In genomic region chr6:3512832-3513231, GRCh38 we compare ENCODE assay signal across 1 cellular context.
TF ChIP-seq lines count a peak whose summit lies in the region.

No MANE protein-coding gene starts in this region.

TF ChIP-seq in H1, 55 proteins besides CTCF, POLR2A, EP300 and RAD21:
- TF ChIP-seq NANOG (IDR thresholded peaks at IDR 0.05; ENCODE audit: insufficient read depth, low read depth, low read length, poor library complexity, severe bottlenecking) (no peak), CBX8 (IDR thresholded peaks at IDR 0.05; ENCODE audit: borderline replicate concordance, low read depth, low read length) (no peak), E2F6 (IDR thresholded peaks at IDR 0.05) (no peak), CBX5 (IDR thresholded peaks at IDR 0.05; ENCODE audit: low read depth, low read length) (no peak), JUND (IDR thresholded peaks at IDR 0.05; ENCODE audit: low read length) (no peak), ATF3 (IDR thresholded peaks at IDR 0.05; ENCODE audit: insufficient read depth, low read depth, low read length) (no peak), RXRA (IDR thresholded peaks at IDR 0.05; ENCODE audit: insufficient read depth, low read depth, low read length) (no peak), TAF1 (IDR thresholded peaks at IDR 0.05; ENCODE audit: low read depth, low read length) (no peak)
TF ChIP-seq in H1: peak in this region for 0.
